Comparison of ENCODE assay signal across 11 cellular contexts in genomic region chr5:74642543-74642863, GRCh38. TPM values are rescaled to one million over a fixed set of nuclear protein-coding genes. Genes with fewer than 3 reads are reported as not detected.
DNase-seq lines count a peak whose midpoint lies in the region; ATAC-seq, FAIRE-seq and TF ChIP-seq lines count a peak whose summit lies in the region.
"Had no signal": no experiment of that assay in that cellular context is flagged by ENCODE, and none has a peak within 500 bp of the region (broad histone marks: within the 10 kb centered on the region; RNA-seq: fewer than 3 reads in every experiment).

No MANE protein-coding gene starts in this region.

- H3K36me3 ChIP-seq in breast epithelium (no peaks in the 10 kb centered on the region), bronchial epithelial cell (ENCODE audit: control insufficient read depth, insufficient read depth, low read length) (no peaks in the 10 kb centered on the region), mesendoderm (ENCODE audit: control insufficient read depth, insufficient read depth, low read length) (no peaks in the 10 kb centered on the region), upper lobe of left lung (no peaks in the 10 kb centered on the region)
- H3K36me3 ChIP-seq: vagina had no signal

- POLR2A ChIA-PET in MCF 10A (lab: Yijun Ruan, JAX) = interaction anchor here (0.7 to 5.2 kb wide), 13 partner anchors 9 to 829 kb away, joined by 3 to 55 read pairs (median 7); no protein-coding TSS in a partner anchor

- H3K9me3 Mint-ChIP-seq in MCF 10A (ENCODE audit: unreplicated experiment) = no peaks in the 10 kb centered on the region

- no peaks in the 10 kb centered on the region for H3K27me3 ChIP-seq in breast epithelium
- no peaks in the 10 kb centered on the region for H3K27me3 ChIP-seq in bronchial epithelial cell (ENCODE audit: control insufficient read depth, insufficient read depth, low read length)
- H3K27me3 ChIP-seq in mesendoderm (ENCODE audit: insufficient read depth, low read length, poor library complexity) = no peaks in the 10 kb centered on the region
- H3K27me3 ChIP-seq in upper lobe of left lung = no peaks in the 10 kb centered on the region
- H3K27me3 ChIP-seq: vagina had no signal

- H3K4me2 ChIP-seq in mesendoderm (ENCODE audit: low read length) = no peak overlapping the region

- DNase-seq in MCF 10A (ENCODE audit: unreplicated experiment) (peak; percentile 10), breast epithelium (ENCODE audit: low spot score in 2 of 2) (no peak), bronchial epithelial cell (ENCODE audit: low read depth) (peak; percentile 54), mesendoderm (no peak), upper lobe of left lung (no peak), NCI-H2029 treated with DMSO at 0.1 percent for 48 hours (lab: John Stamatoyannopoulos, UW) (no peak)
- DNase-seq: activated CD8-positive, alpha-beta memory T cell treated with anti-CD3 and anti-CD28 coated beads, Interleukin-2, amount 50 U/mL, for 4 hours; SHP77 had no signal

- BruUV-seq in MCF 10A (replicated peaks; lab: Mats Ljungman, UMichigan) = no TSS peak

- no peak overlapping the region for H4K5ac ChIP-seq in mesendoderm (ENCODE audit: low read length)

- no CpG with 5 or more reads among the region's 6 CpGs for WGBS in mesendoderm (ENCODE audit: extremely low coverage, insufficient coverage, low lambda C conversion rate)
- WGBS in upper lobe of left lung, 2 donors = 61 to 79% methylated on average over 6 of the region's 6 CpGs

- peak overlapping the region; percentile 90 for H3K27ac Mint-ChIP-seq in MCF 10A (ENCODE audit: low read depth, unreplicated experiment)

- H3K18ac ChIP-seq in mesendoderm (ENCODE audit: low read length) = peak overlapping the region; percentile 88

- H3K36me3 Mint-ChIP-seq in MCF 10A (ENCODE audit: insufficient read depth, unreplicated experiment) = peaks cover 5% of the 10 kb centered on the region

- peak overlapping the region; percentile 37 for H3K4ac ChIP-seq in mesendoderm (ENCODE audit: low read depth, low read length)

- TF ChIP-seq CTCF in MCF 10A (IDR thresholded peaks at IDR 0.05; ENCODE audit: unreplicated experiment) = no peak
- no peak for TF ChIP-seq CTCF in breast epithelium (IDR thresholded peaks at IDR 0.05)
- TF ChIP-seq CTCF in bronchial epithelial cell (IDR thresholded peaks at IDR 0.05; ENCODE audit: insufficient read depth, low read length, severe bottlenecking) = no peak
- no peak for TF ChIP-seq CTCF in upper lobe of left lung (IDR thresholded peaks at IDR 0.05)

- peak overlapping the region; percentile 45 for H2BK15ac ChIP-seq in mesendoderm (replicated peaks; ENCODE audit: low read depth)

- TF ChIP-seq POLR2A in breast epithelium (IDR thresholded peaks at IDR 0.05) (no peak), upper lobe of left lung (IDR thresholded peaks at IDR 0.05) (no peak)

- ATAC-seq in upper lobe of left lung (ENCODE audit: low FRiP score in 2 of 2) (no peak), HG02759 (IDR thresholded peaks at IDR 0.05; ENCODE audit: unreplicated experiment) (no peak), GM21526 (IDR thresholded peaks at IDR 0.05; ENCODE audit: low FRiP score, unreplicated experiment) (no peak)

- H3K9ac ChIP-seq in mesendoderm (ENCODE audit: low read length) = peak overlapping the region; percentile 6

- peak overlapping the region; percentile 69 for H2AK5ac ChIP-seq in mesendoderm (ENCODE audit: low read length)

- no peak overlapping the region for H3K27ac ChIP-seq in breast epithelium
- no peak overlapping the region for H3K27ac ChIP-seq in mesendoderm (ENCODE audit: low read depth, low read length)
- H3K27ac ChIP-seq in upper lobe of left lung = peak overlapping the region; percentile 86 to 90 (median 88)

- H3K4me3 Mint-ChIP-seq in MCF 10A (ENCODE audit: unreplicated experiment) = peak overlapping the region; percentile 87

- peaks cover 52% of the 10 kb centered on the region for H3K4me1 Mint-ChIP-seq in MCF 10A (ENCODE audit: insufficient read depth, unreplicated experiment)

- H3K56ac ChIP-seq in mesendoderm (ENCODE audit: low read length) = peak overlapping the region; percentile 82

- H3K9me3 ChIP-seq in breast epithelium = no peaks in the 10 kb centered on the region
- H3K9me3 ChIP-seq in upper lobe of left lung = no peaks in the 10 kb centered on the region
- H3K9me3 ChIP-seq: vagina had no signal

- H3K23ac ChIP-seq in mesendoderm (ENCODE audit: low read length) = no peak overlapping the region

- no peak overlapping the region for H2BK120ac ChIP-seq in mesendoderm (ENCODE audit: low read depth, low read length)

- H3K79me1 ChIP-seq in mesendoderm (ENCODE audit: low read length) = peaks cover 7% of the 10 kb centered on the region

- H3K4me3 ChIP-seq in breast epithelium (no peak overlapping the region), bronchial epithelial cell (ENCODE audit: low read depth, low read length) (no peak overlapping the region), mesendoderm (ENCODE audit: low read length) (no peak overlapping the region), upper lobe of left lung (no peak overlapping the region)

- FAIRE-seq in bronchial epithelial cell (lab: Jason Lieb, UNC) = no peak

- H3K4me1 ChIP-seq in breast epithelium = peaks cover 0 to 15% of the 10 kb centered on the region in 2 donors
- peaks cover under 1% of the 10 kb centered on the region for H3K4me1 ChIP-seq in mesendoderm (ENCODE audit: control insufficient read depth, low read depth, low read length)
- peaks cover 36 to 54% (median 42%) of the 10 kb centered on the region in 4 donors for H3K4me1 ChIP-seq in upper lobe of left lung

- H2BK5ac ChIP-seq in mesendoderm (ENCODE audit: low read length) = peak overlapping the region; percentile 37

- H4K8ac ChIP-seq in mesendoderm (ENCODE audit: low read depth, low read length) = no peak overlapping the region

- CTCF ChIA-PET in MCF 10A (lab: Yijun Ruan, JAX) = interaction anchor here (0.6 to 11.0 kb wide), 32 partner anchors 9 to 740 kb away, joined by 3 to 102 read pairs (median 4); no protein-coding TSS in a partner anchor

- H3K27me3 Mint-ChIP-seq in MCF 10A (ENCODE audit: insufficient read depth, unreplicated experiment) = no peaks in the 10 kb centered on the region

- intact Hi-C loops in MCF 10A (cut with micrococcal nuclease) = loop anchor here (1.0 to 10.0 kb wide), 5 partner anchors 247 to 740 kb away; no protein-coding TSS in a partner anchor
- intact Hi-C loops in breast epithelium (cut with DNase I; ENCODE audit: low total_unique reads) = no loop called here

- H3K79me2 ChIP-seq in mesendoderm (ENCODE audit: control insufficient read depth, insufficient read depth, low read length) = peaks cover 29% of the 10 kb centered on the region

- TF ChIP-seq EP300 in upper lobe of left lung (IDR thresholded peaks at IDR 0.05) = no peak

RNA-seq across cellular contexts. Expression of gene ENC1, which starts 2.0 kb away (rescaled TPM):
- 10.7 and 12.9 TPM in 2 replicates for total RNA-seq in MCF 10A (2022)
- 10 to 100 TPM in 2 of 3 donors, 1 to 10 TPM in 1; 8.3 to 16.7 (median 13.8) TPM for total RNA-seq in breast epithelium
- total RNA-seq in bronchial epithelial cell = 3.5 and 3.9 TPM in 2 replicates
- 16.0 TPM for polyA plus RNA-seq in mesendoderm (2013, experiment 1 of 2)
- polyA plus RNA-seq in mesendoderm (2013, experiment 2 of 2) = 14.6 TPM
- 10 to 100 TPM in 5 of 6 donors, 1 to 10 TPM in 1; 9.5 to 34.1 (median 18.0) TPM for total RNA-seq in upper lobe of left lung

RNA-seq across cellular contexts. Expression of gene HEXB, which starts 42.5 kb away (rescaled TPM):
- 82.8 and 93.7 TPM in 2 replicates for total RNA-seq in MCF 10A (2022)
- 100 to 1,000 TPM; 123 to 218 (median 145) TPM for total RNA-seq in breast epithelium
- 220 and 264 TPM in 2 replicates for total RNA-seq in bronchial epithelial cell
- polyA plus RNA-seq in mesendoderm (2013, experiment 1 of 2) = 29.6 TPM
- polyA plus RNA-seq in mesendoderm (2013, experiment 2 of 2) = 30.8 TPM
- total RNA-seq in upper lobe of left lung = 100 to 1,000 TPM; 128 to 293 (median 184) TPM

Comparison
In these comparisons a context has a peak if more than half of its experiments do, and no peak if none do; other contexts are left out.
1. DNase-seq: peak in MCF 10A (single experiment) and bronchial epithelial cell (single experiment); none in breast epithelium (0 of 2), mesendoderm (single experiment), upper lobe of left lung (0 of 2) and NCI-H2029 treated with DMSO at 0.1 percent for 48 hours (single experiment).
2. H3K27ac ChIP-seq: peak in upper lobe of left lung (4 of 4); none in breast epithelium (0 of 2) and mesendoderm (single experiment).